Comparison of ENCODE assay signal across 18 cellular contexts in genomic region chr16:80047796-80048649, GRCh38.
A peak's percentile ranks its signal among the peaks of the same experiment; 100 is the strongest.
DNase-seq lines count a peak whose midpoint lies in the region; ATAC-seq and TF ChIP-seq lines count a peak whose summit lies in the region.
"Had no signal": no experiment of that assay in that cellular context is flagged by ENCODE, and none has a peak within 500 bp of the region (broad histone marks: within the 10 kb centered on the region; RNA-seq: fewer than 3 reads in every experiment).

No MANE protein-coding gene starts in this region.

- TF ChIP-seq EP300 in SK-N-SH (IDR thresholded peaks at IDR 0.05; ENCODE audit: borderline replicate concordance in 1 of 2, low read depth in 1 of 2, low read length in 1 of 2), result no peak

- TF ChIP-seq RAD21 in SK-N-SH (IDR thresholded peaks at IDR 0.05; ENCODE audit: low read length), result no peak

- no peaks in the 10 kb centered on the region for H3F3A ChIP-seq in SK-N-SH (replicated peaks; ENCODE audit: insufficient read depth)

- H3K4me1 ChIP-seq in SK-N-SH (ENCODE audit: control insufficient read depth in 1 of 2, insufficient read depth in 2 of 2, low read depth in 1 of 2, low read length in 1 of 2) (no peaks in the 10 kb centered on the region; a peak in 1 of 4 replicates), adrenal gland (replicated peaks in 1 of 2) (peaks cover 0 to 7% of the 10 kb centered on the region in 2 donors)

- 30% methylated on average over 3 of the region's 3 CpGs for WGBS in SK-N-SH (ENCODE audit: low lambda C conversion rate)
- WGBS in adrenal gland, 4 donors, result 71 to 83% (median 74%) methylated on average over 3 of the region's 3 CpGs

- H3K27me3 ChIP-seq in SK-N-SH (ENCODE audit: insufficient read depth) (no peaks in the 10 kb centered on the region), adrenal gland (no peaks in the 10 kb centered on the region)

- no peaks in the 10 kb centered on the region for H3K9me3 ChIP-seq in SK-N-SH
- H3K9me3 ChIP-seq in adrenal gland (replicated peaks in 1 of 3), result no peaks in the 10 kb centered on the region

- no peak overlapping the region for H3K9ac ChIP-seq in SK-N-SH
- H3K9ac ChIP-seq: GM23248, KMS-11 had no signal

- CTCF ChIA-PET in SK-N-SH (lab: Yijun Ruan, JAX), result no interaction called here

- DNase-seq in SK-N-SH (no peak), NCI-H460 (ENCODE audit: extremely low read depth, low read depth) (peak; percentile 20), epithelial cell of esophagus (ENCODE audit: low read depth) (peak; percentile 72), cerebellum (ENCODE audit: low spot score) (no peak), adrenal gland (no peak)
- no peak for DNase-seq in activated CD8-positive, alpha-beta memory T cell treated with anti-CD3 and anti-CD28 coated beads for 24 hours
- DNase-seq: GM23248, H9, NCI-H1092 treated with DMSO at 0.1 percent for 48 hours, NCI-H146, NCI-H2081, NCI-H524 treated with DMSO at 0.1 percent for 48 hours, PC-3, RPMI8226, SHP77 had no signal

- H3K27ac ChIP-seq in SK-N-SH (ENCODE audit: low read depth in 2 of 2, low read length in 1 of 2), result no peak overlapping the region
- H3K27ac ChIP-seq in adrenal gland, result no peak overlapping the region
- H3K27ac ChIP-seq: GM23248, KMS-11, SK-N-MC had no signal

- ATAC-seq in SK-N-SH treated with all-trans-retinoic acid at 6 μM for 48 hours, result no peak
- ATAC-seq: PC-3 had no signal

- TF ChIP-seq CTCF in SK-N-SH (IDR thresholded peaks at IDR 0.05) (no peak), epithelial cell of esophagus (IDR thresholded peaks at IDR 0.05; ENCODE audit: insufficient read depth, low read depth, low read length, missing control alignments) (no peak), adrenal gland (IDR thresholded peaks at IDR 0.05) (no peak)

- H3K79me2 ChIP-seq in SK-N-SH (ENCODE audit: insufficient read depth), result no peaks in the 10 kb centered on the region

- H3K36me3 ChIP-seq in SK-N-SH (replicated peaks in 1 of 2; ENCODE audit: control insufficient read depth in 1 of 2, insufficient read depth in 2 of 2, low read length in 1 of 2) (no peaks in the 10 kb centered on the region), adrenal gland (replicated peaks in 1 of 2) (no peaks in the 10 kb centered on the region)

- no peak overlapping the region for H3K4me2 ChIP-seq in SK-N-SH
- H3K4me2 ChIP-seq: KMS-11 had no signal

- H4K20me1 ChIP-seq in SK-N-SH (ENCODE audit: insufficient read depth), result no peaks in the 10 kb centered on the region

- POLR2A ChIA-PET in SK-N-SH (lab: Yijun Ruan, JAX), result no interaction called here

- H3K4me3 ChIP-seq in SK-N-SH (ENCODE audit: low read depth in 2 of 2, low read length in 1 of 2), result no peak overlapping the region
- H3K4me3 ChIP-seq in epithelial cell of esophagus (ENCODE audit: low read length), result no peak overlapping the region
- no peak overlapping the region for H3K4me3 ChIP-seq in adrenal gland
- H3K4me3 ChIP-seq: GM23248, SK-N-MC had no signal

- no peaks in the 10 kb centered on the region for H3K9me2 ChIP-seq in SK-N-SH

- TF ChIP-seq POLR2A in adrenal gland (IDR thresholded peaks at IDR 0.05), result no peak

- no peak overlapping the region for H2AFZ ChIP-seq in SK-N-SH (ENCODE audit: low read depth)
- H2AFZ ChIP-seq: GM23248 had no signal

- intact Hi-C loops in adrenal gland (cut with DNase I), result no loop called here

TF ChIP-seq in SK-N-SH treated with all-trans-retinoic acid at 6 μM for 48 hours, 23 proteins besides CTCF, POLR2A, EP300 and RAD21:
- TF ChIP-seq OSR1 (CRISPR knock-in tag; IDR thresholded peaks at IDR 0.05) (no peak), ZNF70 (CRISPR knock-in tag; IDR thresholded peaks at IDR 0.05) (no peak), ZFP30 (CRISPR knock-in tag; IDR thresholded peaks at IDR 0.05) (no peak), ZFP3 (CRISPR knock-in tag; IDR thresholded peaks at IDR 0.05) (peak; percentile 91), ISL1 (CRISPR knock-in tag; IDR thresholded peaks at IDR 0.05) (no peak), PATZ1 (CRISPR knock-in tag; IDR thresholded peaks at IDR 0.05; ENCODE audit: borderline replicate concordance) (no peak)

TF ChIP-seq in SK-N-SH, 30 proteins besides CTCF, POLR2A, EP300 and RAD21:
- TF ChIP-seq GABPA (IDR thresholded peaks at IDR 0.05; ENCODE audit: low read depth) (no peak), POLR2AphosphoS5 (IDR thresholded peaks at IDR 0.05; ENCODE audit: low read depth, low read length) (no peak), RFX5 (IDR thresholded peaks at IDR 0.05; ENCODE audit: low read length) (no peak), IRF3 (IDR thresholded peaks at IDR 0.05; ENCODE audit: low read depth, low read length) (no peak), ELF1 (IDR thresholded peaks at IDR 0.05) (no peak), SMC3 (IDR thresholded peaks at IDR 0.05; ENCODE audit: low read depth, low read length) (no peak), REST (IDR thresholded peaks at IDR 0.05; ENCODE audit: low read depth, low read length) (no peak), NRF1 (IDR thresholded peaks at IDR 0.05; ENCODE audit: low read depth, low read length) (no peak), SIN3A (IDR thresholded peaks at IDR 0.05; ENCODE audit: borderline replicate concordance, low read depth, low read length) (no peak), FOSL2 (IDR thresholded peaks at IDR 0.05; ENCODE audit: borderline replicate concordance, low read depth) (no peak), TCF12 (IDR thresholded peaks at IDR 0.05) (no peak), YY1 (IDR thresholded peaks at IDR 0.05; ENCODE audit: low read depth) (no peak), TAF1 (IDR thresholded peaks at IDR 0.05; ENCODE audit: borderline replicate concordance, low read depth, low read length) (no peak)
- TF ChIP-seq, protein P1, sequence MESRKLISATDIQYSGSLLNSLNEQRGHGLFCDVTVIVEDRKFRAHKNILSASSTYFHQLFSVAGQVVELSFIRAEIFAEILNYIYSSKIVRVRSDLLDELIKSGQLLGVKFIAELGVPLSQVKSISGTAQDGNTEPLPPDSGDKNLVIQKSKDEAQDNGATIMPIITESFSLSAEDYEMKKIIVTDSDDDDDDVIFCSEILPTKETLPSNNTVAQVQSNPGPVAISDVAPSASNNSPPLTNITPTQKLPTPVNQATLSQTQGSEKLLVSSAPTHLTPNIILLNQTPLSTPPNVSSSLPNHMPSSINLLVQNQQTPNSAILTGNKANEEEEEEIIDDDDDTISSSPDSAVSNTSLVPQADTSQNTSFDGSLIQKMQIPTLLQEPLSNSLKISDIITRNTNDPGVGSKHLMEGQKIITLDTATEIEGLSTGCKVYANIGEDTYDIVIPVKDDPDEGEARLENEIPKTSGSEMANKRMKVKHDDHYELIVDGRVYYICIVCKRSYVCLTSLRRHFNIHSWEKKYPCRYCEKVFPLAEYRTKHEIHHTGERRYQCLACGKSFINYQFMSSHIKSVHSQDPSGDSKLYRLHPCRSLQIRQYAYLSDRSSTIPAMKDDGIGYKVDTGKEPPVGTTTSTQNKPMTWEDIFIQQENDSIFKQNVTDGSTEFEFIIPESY (IDR thresholded peaks at IDR 0.05; ENCODE audit: borderline replicate concordance, low read depth), result no peak

Comparison
In these comparisons a context has a peak if more than half of its experiments do, and no peak if none do; other contexts are left out.
1. DNase-seq: peak in NCI-H460 (single experiment) and epithelial cell of esophagus (single experiment); none in SK-N-SH (single experiment), activated CD8-positive, alpha-beta memory T cell treated with anti-CD3 and anti-CD28 coated beads for 24 hours (single experiment), cerebellum (single experiment) and adrenal gland (0 of 7).